ENCODE assay signal across 8 cellular contexts in the genomic region with DNA sequence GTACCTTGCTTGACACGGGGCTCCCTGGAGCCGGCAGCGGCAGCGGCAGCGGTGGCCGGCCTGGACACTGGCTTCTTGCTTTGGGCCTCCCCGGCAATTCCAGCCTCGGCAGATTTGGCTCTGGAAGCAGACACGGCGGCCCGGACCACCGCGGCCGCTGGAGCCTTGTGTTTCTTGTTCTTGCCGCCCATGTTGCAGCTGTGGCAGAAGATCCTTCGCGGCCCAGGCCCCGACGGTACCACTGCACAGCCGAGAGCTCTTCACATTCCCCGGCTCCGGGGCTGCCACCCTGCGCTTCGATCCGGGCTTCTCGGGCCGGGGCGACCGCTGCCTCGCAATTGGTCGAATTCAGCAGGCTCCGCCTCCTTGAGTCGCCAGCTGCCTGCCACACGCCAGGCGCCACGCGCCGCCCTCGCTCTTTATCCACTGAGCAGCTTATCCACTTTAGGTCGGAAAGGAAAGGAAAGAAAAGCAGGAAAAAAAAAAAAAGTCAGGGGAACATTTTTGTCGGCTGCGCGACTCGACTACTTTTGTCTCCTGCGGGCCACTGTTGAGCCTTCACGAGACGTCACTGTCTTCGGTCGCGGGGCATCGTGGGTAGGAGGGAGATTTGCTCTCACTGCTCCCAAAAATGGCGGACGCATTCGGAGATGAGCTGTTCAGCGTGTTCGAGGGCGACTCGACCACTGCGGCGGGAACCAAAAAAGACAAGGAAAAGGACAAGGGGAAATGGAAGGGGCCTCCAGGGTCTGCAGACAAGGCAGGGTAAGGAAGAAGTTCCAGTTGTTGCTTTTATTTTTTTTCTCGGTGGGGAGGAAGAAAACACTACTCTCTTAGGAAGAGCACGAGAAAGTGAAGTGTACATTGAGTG. TPM values are rescaled to one million over a fixed set of nuclear protein-coding genes. Genes with fewer than 3 reads are reported as not detected.
DNase-seq lines count a peak whose midpoint lies in the region; ATAC-seq and TF ChIP-seq lines count a peak whose summit lies in the region.

DHX29 (minus strand) TSS at position 312 of the 871 bp plus-strand sequence; CDS start at position 191, 121 bp downstream.
MTREX (plus strand) TSS at position 607 of the 871 bp plus-strand sequence; CDS start at position 632, 25 bp downstream.

- peak; percentile 91 for ATAC-seq in GM19372 (IDR thresholded peaks at IDR 0.05; ENCODE audit: low read depth, unreplicated experiment)
- peak; percentile 87 for ATAC-seq in HG03521 (IDR thresholded peaks at IDR 0.05; ENCODE audit: unreplicated experiment)
- peak; percentile 95 for ATAC-seq in left lobe of liver

- no peak within 1 kb of the TSS for H3K4me3 Mint-ChIP-seq in activated CD4-positive, alpha-beta T cell treated with anti-CD3 and anti-CD28 coated beads, Interleukin-2, amount 10 ng/mL, durations not matched to agents 7 days and 5 days

- H3K27me3 Mint-ChIP-seq in activated CD4-positive, alpha-beta T cell treated with anti-CD3 and anti-CD28 coated beads, Interleukin-2, amount 10 ng/mL, durations not matched to agents 7 days and 5 days, result no peaks in the 10 kb centered on the region

- no peaks in the 10 kb centered on the region for H3K9me3 Mint-ChIP-seq in activated CD4-positive, alpha-beta T cell treated with anti-CD3 and anti-CD28 coated beads, Interleukin-2, amount 10 ng/mL, durations not matched to agents 7 days and 5 days

- CTCF ChIA-PET in activated CD4-positive, alpha-beta T cell treated with anti-CD3 and anti-CD28 coated beads, Interleukin-2, amount 10 ng/mL, durations not matched to agents 7 days and 5 days (lab: Charles Lee), result interaction anchor here (1.3 to 2.9 kb wide), 5 partner anchors 10 to 73 kb away, joined by 5 to 12 read pairs (median 6); no protein-coding TSS in a partner anchor

- H3K4me1 Mint-ChIP-seq in activated CD4-positive, alpha-beta T cell treated with anti-CD3 and anti-CD28 coated beads, Interleukin-2, amount 10 ng/mL, durations not matched to agents 7 days and 5 days, result peaks cover 26% of the 10 kb centered on the region

- peak within 1 kb of the TSS; percentile 80 for H3K27ac ChIP-seq in C4-2B

- peak; percentile 97 for DNase-seq in NCI-H69 (lab: John Stamatoyannopoulos, UW)
- peak; percentile 91 for DNase-seq in activated CD4-positive, alpha-beta T cell treated with anti-CD3 and anti-CD28 coated beads, Interleukin-2, amount 10 ng/mL, durations not matched to agents 7 days and 5 days
- peak; percentile 96 for DNase-seq in dermis blood vessel endothelial cell
- peak; percentile 94 for DNase-seq in left lobe of liver (ENCODE audit: low spot score)
- DNase-seq in stimulated activated CD4-positive, alpha-beta T cell treated with anti-CD3 and anti-CD28 coated beads, Interleukin-2, amount 100 ng/mL, for 4 hours (ENCODE audit: low read depth), result peak; percentile 78

- no peak within 1 kb of the TSS for H3K27ac Mint-ChIP-seq in activated CD4-positive, alpha-beta T cell treated with anti-CD3 and anti-CD28 coated beads, Interleukin-2, amount 10 ng/mL, durations not matched to agents 7 days and 5 days

- POLR2A ChIA-PET in activated CD4-positive, alpha-beta T cell treated with anti-CD3 and anti-CD28 coated beads, Interleukin-2, amount 10 ng/mL, durations not matched to agents 7 days and 5 days (lab: Charles Lee), result interaction anchor here (0.7 kb wide), 3 partner anchors 77 to 539 kb away, joined by 3 to 18 read pairs (median 3); no protein-coding TSS in a partner anchor

- peaks cover 22% of the 10 kb centered on the region for H3K36me3 Mint-ChIP-seq in activated CD4-positive, alpha-beta T cell treated with anti-CD3 and anti-CD28 coated beads, Interleukin-2, amount 10 ng/mL, durations not matched to agents 7 days and 5 days (ENCODE audit: low read depth)

- TF ChIP-seq CTCF in C4-2B (conservative IDR thresholded peaks at IDR 0.05), result no peak

RNA-seq across cellular contexts. Expression of gene DHX29, which starts in this region (rescaled TPM):
- total RNA-seq in activated CD4-positive, alpha-beta T cell treated with anti-CD3 and anti-CD28 coated beads, Interleukin-2, amount 10 ng/mL, durations not matched to agents 7 days and 5 days, result 10 to 100 TPM; 18.7 to 19.3 TPM
- total RNA-seq in dermis blood vessel endothelial cell (21.6 and 39.5 TPM in 2 replicates), left lobe of liver (11.0 TPM)

RNA-seq across cellular contexts. Expression of gene MTREX, which starts in this region (rescaled TPM):
- total RNA-seq in activated CD4-positive, alpha-beta T cell treated with anti-CD3 and anti-CD28 coated beads, Interleukin-2, amount 10 ng/mL, durations not matched to agents 7 days and 5 days, result 10 to 100 TPM; 71.8 to 76.1 TPM
- total RNA-seq in dermis blood vessel endothelial cell, result 135 and 141 TPM in 2 replicates
- total RNA-seq in left lobe of liver, result 21.1 TPM

Comparison
In these comparisons a context has a peak if more than half of its experiments do, and no peak if none do; other contexts are left out.
1. Peak in every context shown above with its lines: DNase-seq, ATAC-seq and H3K27ac ChIP-seq.